17 cellular contexts compared by ENCODE assay signal in the genomic region with DNA sequence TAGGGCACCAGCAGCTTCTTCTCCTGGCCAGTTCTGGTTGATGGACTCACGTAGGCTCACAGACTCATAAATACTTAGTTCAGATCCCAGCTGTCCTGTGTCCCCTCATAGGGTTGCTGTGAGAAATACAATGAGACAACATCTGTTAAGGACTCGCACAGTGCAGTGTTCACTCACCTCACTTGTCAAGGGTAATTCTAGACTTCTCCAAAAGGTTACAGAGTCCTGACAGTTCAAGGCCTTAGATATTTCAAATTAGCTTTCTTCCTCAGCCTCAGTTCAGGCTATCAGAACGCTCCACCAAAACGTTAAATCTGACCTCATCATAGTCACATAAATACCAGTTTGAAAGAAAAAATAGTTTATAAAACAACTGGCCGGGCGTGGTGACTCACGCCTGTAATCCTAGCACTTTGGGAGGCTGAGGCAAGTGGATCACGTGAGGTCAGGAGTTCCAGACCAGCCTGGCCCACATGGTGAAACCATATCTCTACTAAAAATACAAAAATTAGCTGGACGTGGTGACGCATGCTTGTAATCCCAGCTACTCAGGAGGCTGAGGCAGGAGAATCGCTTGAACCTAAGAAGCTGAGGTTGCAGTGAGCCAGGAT.
DNase-seq lines count a peak whose midpoint lies in the region; ATAC-seq lines count a peak whose summit lies in the region.
"Had no signal": no experiment of that assay in that cellular context is flagged by ENCODE, and none has a peak within 500 bp of the region (broad histone marks: within the 10 kb centered on the region; RNA-seq: fewer than 3 reads in every experiment).

No MANE protein-coding gene starts in this region.

- H3K4ac ChIP-seq in trophoblast cell (ENCODE audit: low read depth, low read length), result no peak overlapping the region

- H4K8ac ChIP-seq in trophoblast cell (ENCODE audit: low read depth, low read length), result no peak overlapping the region

- H2AK5ac ChIP-seq in trophoblast cell (ENCODE audit: low read length), result no peak overlapping the region

- peak; percentile 88 for DNase-seq in NCI-H510A treated with DMSO at 0.1 percent for 48 hours (lab: John Stamatoyannopoulos, UW)
- DNase-seq in NCI-H510A (lab: John Stamatoyannopoulos, UW), result no peak
- DNase-seq in MV-4-11 (lab: John Stamatoyannopoulos, UW), result peak; percentile 41
- DNase-seq in effector memory CD4-positive, alpha-beta T cell, result no peak
- peak; percentile 84 to 88 for DNase-seq in trophoblast cell
- DNase-seq in NCI-H1436 (lab: John Stamatoyannopoulos, UW), result no peak
- DNase-seq in medulla oblongata (ENCODE audit: extremely low spot score), result no peak
- DNase-seq: NCI-H1105 treated with DMSO at 0.1 percent for 48 hours; NCI-H226; nucleus accumbens; stimulated activated naive CD4-positive, alpha-beta T cell treated with Interleukin-2 at 50 U/mL for 16 hours had no signal

- H2AFZ ChIP-seq in trophoblast cell (ENCODE audit: insufficient read depth, low read length, poor library complexity), result no peak overlapping the region

- H3K4me1 ChIP-seq in effector memory CD4-positive, alpha-beta T cell (ENCODE audit: control insufficient read depth, insufficient read depth, low read length, poor library complexity, severe bottlenecking), result peaks cover 17% of the 10 kb centered on the region
- H3K4me1 ChIP-seq in trophoblast cell (ENCODE audit: control insufficient read depth in 1 of 2, insufficient read depth in 2 of 2, low read length in 2 of 2), result no peaks in the 10 kb centered on the region

- H3K9me3 ChIP-seq in effector memory CD4-positive, alpha-beta T cell (ENCODE audit: control insufficient read depth, low read length), result no peaks in the 10 kb centered on the region
- H3K9me3 ChIP-seq in trophoblast cell (ENCODE audit: insufficient read depth, low read depth, low read length), result no peaks in the 10 kb centered on the region

- H3K27me3 ChIP-seq in effector memory CD4-positive, alpha-beta T cell (replicated peaks; ENCODE audit: control insufficient read depth, insufficient read depth, low read length, poor library complexity, severe bottlenecking), result no peaks in the 10 kb centered on the region
- H3K27me3 ChIP-seq in trophoblast cell (ENCODE audit: insufficient read depth, low read length), result no peaks in the 10 kb centered on the region
- H3K27me3 ChIP-seq: cardiac muscle cell had no signal

- H3K27ac ChIP-seq in effector memory CD4-positive, alpha-beta T cell (ENCODE audit: insufficient read depth, low read length, poor library complexity, severe bottlenecking), result peak overlapping the region; percentile 36
- H3K27ac ChIP-seq in trophoblast cell (ENCODE audit: low read depth, low read length), result no peak overlapping the region
- H3K27ac ChIP-seq: 22Rv1, C4-2B, cardiac muscle cell had no signal

- H3K23ac ChIP-seq in trophoblast cell (ENCODE audit: low read length), result no peak overlapping the region

- H3K36me3 ChIP-seq in effector memory CD4-positive, alpha-beta T cell (ENCODE audit: control insufficient read depth, insufficient read depth, low read length), result no peaks in the 10 kb centered on the region
- no peaks in the 10 kb centered on the region for H3K36me3 ChIP-seq in trophoblast cell (ENCODE audit: control insufficient read depth in 1 of 2, insufficient read depth in 2 of 2, low read length in 2 of 2)
- H3K36me3 ChIP-seq: cardiac muscle cell had no signal

- no peak overlapping the region for H2BK12ac ChIP-seq in trophoblast cell (ENCODE audit: low read length)

- H3K18ac ChIP-seq in trophoblast cell (ENCODE audit: low read length), result no peak overlapping the region

- H4K12ac ChIP-seq in trophoblast cell (ENCODE audit: low read depth, low read length), result no peak overlapping the region

- H3K79me1 ChIP-seq in trophoblast cell (ENCODE audit: low read length), result no peaks in the 10 kb centered on the region

- H3K4me2 ChIP-seq in trophoblast cell (ENCODE audit: low read length), result no peak overlapping the region

- H4K91ac ChIP-seq in trophoblast cell (ENCODE audit: low read depth, low read length), result no peak overlapping the region

- H2BK120ac ChIP-seq in trophoblast cell (ENCODE audit: insufficient read depth, low read length, poor library complexity), result no peak overlapping the region

- no peak overlapping the region for H3K4me3 ChIP-seq in effector memory CD4-positive, alpha-beta T cell (ENCODE audit: insufficient read depth, low read depth, low read length, poor library complexity, severe bottlenecking)
- no peak overlapping the region for H3K4me3 ChIP-seq in trophoblast cell (ENCODE audit: low read depth, low read length)
- H3K4me3 ChIP-seq: cardiac muscle cell, GM12878, lung had no signal

- ATAC-seq in GM21423 (IDR thresholded peaks at IDR 0.05; ENCODE audit: unreplicated experiment), result no peak

- no peak overlapping the region for H3K14ac ChIP-seq in trophoblast cell (ENCODE audit: low read length)

- no peak overlapping the region for H3K9ac ChIP-seq in trophoblast cell (ENCODE audit: low read length)

- H2BK5ac ChIP-seq in trophoblast cell (ENCODE audit: low read depth, low read length, poor library complexity), result no peak overlapping the region

- H3K79me2 ChIP-seq in trophoblast cell (ENCODE audit: control insufficient read depth, insufficient read depth, low read length, poor library complexity), result no peaks in the 10 kb centered on the region

- no CpG with 5 or more reads among the region's 11 CpGs for WGBS in trophoblast cell (ENCODE audit: extremely low coverage, insufficient coverage, insufficient read length)

Comparison
In these comparisons a context has a peak if more than half of its experiments do, and no peak if none do; other contexts are left out.
1. DNase-seq: peak in NCI-H510A treated with DMSO at 0.1 percent for 48 hours (single experiment), MV-4-11 (single experiment) and trophoblast cell (2 of 2); none in NCI-H510A (single experiment), effector memory CD4-positive, alpha-beta T cell (0 of 3), NCI-H1436 (single experiment) and medulla oblongata (single experiment).